In the genomic region with DNA sequence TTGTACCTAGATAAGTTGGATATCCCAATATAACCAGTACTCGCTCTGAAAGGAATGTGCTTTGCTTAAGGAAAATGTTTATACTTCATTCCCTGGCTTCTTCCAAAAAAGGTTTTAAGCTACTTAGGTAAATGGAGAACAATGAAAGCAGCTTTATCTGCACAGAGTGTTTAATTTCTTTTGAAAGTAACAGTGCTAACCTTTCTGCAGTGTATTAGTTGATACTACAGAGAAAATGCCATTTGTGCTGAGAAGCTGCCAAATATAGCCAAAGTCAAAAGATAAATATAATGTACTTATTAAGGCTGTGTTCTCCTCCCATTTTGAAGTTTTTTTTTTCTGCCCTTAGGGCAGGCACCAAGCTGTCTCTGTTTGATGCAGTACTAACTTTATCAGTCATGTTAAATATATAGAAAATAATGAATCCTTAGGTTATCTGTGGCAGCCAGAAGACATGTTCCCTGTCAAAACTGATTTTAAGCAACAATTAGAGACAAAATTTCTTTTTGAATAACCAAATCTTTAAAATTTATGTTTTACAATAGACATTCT, we compare ENCODE assay signal across 13 cellular contexts.
A peak's percentile ranks its signal among the peaks of the same experiment; 100 is the strongest.
DNase-seq lines count a peak whose midpoint lies in the region; ATAC-seq, FAIRE-seq and TF ChIP-seq lines count a peak whose summit lies in the region.
"Had no signal": no experiment of that assay in that cellular context is flagged by ENCODE, and none has a peak within 500 bp of the region (broad histone marks: within the 10 kb centered on the region; RNA-seq: fewer than 3 reads in every experiment).

No MANE protein-coding gene starts in this region.

- POLR2A ChIA-PET in IMR-90 (lab: Charles Lee; ENCODE audit: unreplicated experiment): no interaction called here

- no peak overlapping the region for H3K18ac ChIP-seq in IMR-90 (ENCODE audit: low read depth, low read length)

- TF ChIP-seq EP300 in esophagus muscularis mucosa (IDR thresholded peaks at IDR 0.05) (no peak), stomach (IDR thresholded peaks at IDR 0.05) (no peak)

- H3K27me3 ChIP-seq in IMR-90 (ENCODE audit: control insufficient read depth, insufficient read depth, low read length) (no peaks in the 10 kb centered on the region), esophagus muscularis mucosa (no peaks in the 10 kb centered on the region), stomach (no peaks in the 10 kb centered on the region)
- H3K27me3 ChIP-seq: BLaER1 had no signal

- no peaks in the 10 kb centered on the region for H3K9me3 ChIP-seq in IMR-90 (ENCODE audit: control insufficient read depth, insufficient read depth, low read length)
- no peaks in the 10 kb centered on the region for H3K9me3 ChIP-seq in esophagus muscularis mucosa
- H3K9me3 ChIP-seq in stomach: no peaks in the 10 kb centered on the region
- no peaks in the 10 kb centered on the region for H3K9me3 ChIP-seq in kidney (ENCODE audit: control insufficient read depth in 1 of 2, low read length in 2 of 2)
- H3K9me3 ChIP-seq: BLaER1 had no signal

- H2AK9ac ChIP-seq in IMR-90 (replicated peaks; ENCODE audit: low read depth, low read length, poor library complexity): no peak overlapping the region

- H2BK20ac ChIP-seq in IMR-90 (ENCODE audit: low read depth, low read length): no peak overlapping the region

- no peak overlapping the region for H3K14ac ChIP-seq in IMR-90 (replicated peaks; ENCODE audit: low read depth, low read length)

- H2BK120ac ChIP-seq in IMR-90 (ENCODE audit: low read depth, low read length): no peak overlapping the region; the same call in 1 of the 2 replicates

- dilution Hi-C loops in IMR-90 (cut with HindIII; ENCODE audit: low sequenced_read_pairs, unreplicated experiment): no loop called here

- no CpG with 5 or more reads among the region's 1 CpG for WGBS in IMR-90 (ENCODE audit: extremely low coverage in 2 of 2, insufficient read length in 1 of 2), 2 experiments
- 55% methylated on average over 1 of the region's 1 CpG for WGBS in esophagus muscularis mucosa
- 24 to 62% (median 31%) methylated on average over 1 of the region's 1 CpG for WGBS in stomach, 5 donors

- CTCF ChIA-PET in IMR-90 (lab: Yijun Ruan, JAX): no interaction called here

- H4K8ac ChIP-seq in IMR-90 (ENCODE audit: low read depth in 2 of 2, low read length in 2 of 2): peak overlapping the region in 1 of 2 experiments; percentile 25; a peak in 1 of 4 replicates

- no peaks in the 10 kb centered on the region for H3K79me1 ChIP-seq in IMR-90 (ENCODE audit: low read depth in 1 of 2, low read length in 2 of 2)

- TF ChIP-seq RAD21 in IMR-90 (IDR thresholded peaks at IDR 0.05; ENCODE audit: low read length): no peak

- no peak for TF ChIP-seq CTCF in IMR-90 (conservative IDR thresholded peaks at IDR 0.05; ENCODE audit: low read depth, low read length)
- no peak for TF ChIP-seq CTCF in esophagus muscularis mucosa (IDR thresholded peaks at IDR 0.05)
- TF ChIP-seq CTCF in stomach (IDR thresholded peaks at IDR 0.05): no peak
- TF ChIP-seq CTCF in kidney (IDR thresholded peaks at IDR 0.05; ENCODE audit: borderline replicate concordance, extremely low read depth, insufficient read depth): no peak

- H4K91ac ChIP-seq in IMR-90 (ENCODE audit: insufficient read depth, low read depth, low read length): no peak overlapping the region

- BruUV-seq in IMR-90 (replicated peaks; lab: Mats Ljungman, UMichigan): no TSS peak

- H3K4me3 ChIP-seq in IMR-90 (ENCODE audit: insufficient read depth, low read depth, low read length) (no peak overlapping the region), esophagus muscularis mucosa (no peak overlapping the region), stomach (no peak overlapping the region), kidney (ENCODE audit: low read length in 2 of 2) (no peak overlapping the region)
- H3K4me3 ChIP-seq: BLaER1, GM23248 had no signal

- no peak overlapping the region for H2BK15ac ChIP-seq in IMR-90 (ENCODE audit: low read depth, low read length)

- no peak overlapping the region for H2BK5ac ChIP-seq in IMR-90 (ENCODE audit: low read depth, low read length, poor library complexity, severe bottlenecking)

- TF ChIP-seq POLR2A in IMR-90 (IDR thresholded peaks at IDR 0.05; ENCODE audit: low read depth, low read length) (no peak), esophagus muscularis mucosa (IDR thresholded peaks at IDR 0.05; ENCODE audit: low read depth) (no peak), stomach (IDR thresholded peaks at IDR 0.05) (no peak)

- no peak overlapping the region for H2AK5ac ChIP-seq in IMR-90 (ENCODE audit: low read depth, low read length)

- no peak for FAIRE-seq in kidney (lab: Jason Lieb, UNC)
- FAIRE-seq: GM18507, H54 had no signal

- in situ Hi-C loops in IMR-90 (cut with MboI; ENCODE audit: low sequenced_read_pairs): no loop called here

- ATAC-seq in IMR-90 (ENCODE audit: low read depth): no peak
- no peak for ATAC-seq in GM19467 (IDR thresholded peaks at IDR 0.05; ENCODE audit: unreplicated experiment)

- intact Hi-C loops in IMR-90 (cut with micrococcal nuclease) (loop anchor here (5.0 kb wide), 1 partner anchor 143 kb away; the partner anchor contains the start of gene KITLG), esophagus muscularis mucosa (cut with DNase I) (no loop called here), stomach (cut with DNase I; ENCODE audit: low total_unique reads) (no loop called here), kidney (cut with DNase I) (no loop called here)

- H3K4me2 ChIP-seq in IMR-90 (ENCODE audit: low read depth, low read length): peak overlapping the region; percentile 47; the same call in 1 of the 2 replicates
- H3K4me2 ChIP-seq: BLaER1 had no signal

- H3K27ac ChIP-seq in IMR-90 (ENCODE audit: insufficient read depth, low read length): no peak overlapping the region
- peak overlapping the region; percentile 11 to 57 (median 47) for H3K27ac ChIP-seq in esophagus muscularis mucosa (replicated peaks in 1 of 4)
- peak overlapping the region in 4 of 5 donors; percentile 16 to 55 (median 33) for H3K27ac ChIP-seq in stomach
- no peak overlapping the region for H3K27ac ChIP-seq in kidney (ENCODE audit: low read depth in 2 of 2, low read length in 2 of 2)
- H3K27ac ChIP-seq: BLaER1 had no signal

- H3K4ac ChIP-seq in IMR-90 (ENCODE audit: low read depth, low read length): no peak overlapping the region

- no peak overlapping the region for H3K23ac ChIP-seq in IMR-90 (ENCODE audit: low read depth, low read length)

- H3K56ac ChIP-seq in IMR-90 (ENCODE audit: extremely low read depth, insufficient read depth, low read length): no peak overlapping the region

- no peaks in the 10 kb centered on the region for H3K36me3 ChIP-seq in IMR-90 (ENCODE audit: control insufficient read depth, insufficient read depth, low read length)
- H3K36me3 ChIP-seq in esophagus muscularis mucosa: no peaks in the 10 kb centered on the region
- no peaks in the 10 kb centered on the region for H3K36me3 ChIP-seq in stomach
- no peaks in the 10 kb centered on the region for H3K36me3 ChIP-seq in kidney (ENCODE audit: control insufficient read depth in 1 of 2, insufficient read depth in 2 of 2, low read length in 2 of 2)
- H3K36me3 ChIP-seq: BLaER1 had no signal

- H4K5ac ChIP-seq in IMR-90 (ENCODE audit: low read depth, low read length): no peak overlapping the region

- H3K9ac ChIP-seq in IMR-90 (ENCODE audit: low read depth, low read length) (no peak overlapping the region), kidney (ENCODE audit: low read length in 2 of 2) (no peak overlapping the region)
- H3K9ac ChIP-seq: BLaER1, GM23248 had no signal

- H3K4me1 ChIP-seq in IMR-90 (ENCODE audit: control insufficient read depth, insufficient read depth, low read length) (peaks cover 8% of the 10 kb centered on the region), esophagus muscularis mucosa (peaks cover 0 to 41% (median 26%) of the 10 kb centered on the region in 4 donors), stomach (peaks cover 0 to 26% (median 11%) of the 10 kb centered on the region in 4 donors), kidney (ENCODE audit: control insufficient read depth in 1 of 2, insufficient read depth in 1 of 2, low read depth in 1 of 2, low read length in 2 of 2) (no peaks in the 10 kb centered on the region)
- H3K4me1 ChIP-seq: BLaER1 had no signal

- peak; percentile 3 for DNase-seq in COLO829 (ENCODE audit: low spot score)
- DNase-seq in IMR-90: no peak
- no peak for DNase-seq in esophagus muscularis mucosa (ENCODE audit: extremely low spot score)
- DNase-seq in stomach: no peak
- no peak for DNase-seq in stimulated activated naive CD4-positive, alpha-beta T cell treated with Interleukin-2 at 50 U/mL for 16 hours (lab: John Stamatoyannopoulos, UW)
- no peak for DNase-seq in kidney
- DNase-seq: CD8-positive, alpha-beta memory T cell; DMS53; GM23248 had no signal

- H4K20me1 ChIP-seq in IMR-90 (ENCODE audit: insufficient read depth, low read length): no peaks in the 10 kb centered on the region
- H4K20me1 ChIP-seq: BLaER1 had no signal

- H3K9me1 ChIP-seq in IMR-90 (ENCODE audit: insufficient read depth, low read length): 0 out of 2 replicates have a peak, but pooled peaks cover 3% of the 10 kb centered on the region

- no peak overlapping the region for H2AFZ ChIP-seq in IMR-90 (replicated peaks; ENCODE audit: low read length, poor library complexity)
- H2AFZ ChIP-seq: GM23248 had no signal

TF ChIP-seq in IMR-90, 13 proteins besides CTCF, POLR2A, EP300 and RAD21:
- TF ChIP-seq MAZ (IDR thresholded peaks at IDR 0.05; ENCODE audit: borderline replicate concordance, low read depth, low read length): no peak
- TF ChIP-seq USF2 (IDR thresholded peaks at IDR 0.05; ENCODE audit: low read depth, low read length): no peak
- no peak for TF ChIP-seq RFX5 (IDR thresholded peaks at IDR 0.05; ENCODE audit: low read depth, low read length)
- no peak for TF ChIP-seq MXI1 (IDR thresholded peaks at IDR 0.05; ENCODE audit: borderline replicate concordance, low read depth, low read length)
- no peak for TF ChIP-seq CHD1 (IDR thresholded peaks at IDR 0.05; ENCODE audit: low read depth, low read length)
- TF ChIP-seq NFE2L2 (IDR thresholded peaks at IDR 0.05; ENCODE audit: low read depth, low read length): no peak
- TF ChIP-seq MAFK (IDR thresholded peaks at IDR 0.05; ENCODE audit: low read depth, low read length): no peak
- TF ChIP-seq BHLHE40 (IDR thresholded peaks at IDR 0.05; ENCODE audit: low read depth, low read length): no peak
- TF ChIP-seq FOS (IDR thresholded peaks at IDR 0.05; ENCODE audit: low read depth, low read length): no peak
- no peak for TF ChIP-seq SMC3 (IDR thresholded peaks at IDR 0.05; ENCODE audit: low read depth, low read length)
- no peak for TF ChIP-seq RCOR1 (IDR thresholded peaks at IDR 0.05; ENCODE audit: insufficient replicate concordance, low read length)
- TF ChIP-seq CEBPB (IDR thresholded peaks at IDR 0.05; ENCODE audit: low read depth, low read length): no peak

Comparison
In these comparisons a context has a peak if more than half of its experiments do, and no peak if none do; other contexts are left out.
1. H3K27ac ChIP-seq: peak in esophagus muscularis mucosa (4 of 4) and stomach (4 of 5); none in IMR-90 (single experiment) and kidney (0 of 2).